ENCODE assay signal across 1 cellular context in genomic region chr2:241218131-241219029, GRCh38.
TF ChIP-seq lines count a peak whose summit lies in the region.

No MANE protein-coding gene starts in this region.

TF ChIP-seq in HepG2, 621 proteins besides CTCF, POLR2A, EP300 and RAD21 (continued from another document and continues in another):
- TF ChIP-seq CBFB (CRISPR knock-in tag; IDR thresholded peaks at IDR 0.05) (peak; percentile 64; the same call in 1 of the 2 replicates), FOXM1 (CRISPR knock-in tag; IDR thresholded peaks at IDR 0.05) (peak; percentile 72; the same call in 1 of the 2 replicates), E2F1 (CRISPR knock-in tag; IDR thresholded peaks at IDR 0.05) (0 out of 2 replicates have a peak, but pooled peaks have one; percentile 32), KAT2B (IDR thresholded peaks at IDR 0.05; ENCODE audit: borderline replicate concordance, low read depth, low read length) (no peak), HES4 (CRISPR knock-in tag; IDR thresholded peaks at IDR 0.05; ENCODE audit: borderline replicate concordance) (peak; percentile 98), ZBTB38 (CRISPR knock-in tag; IDR thresholded peaks at IDR 0.05) (peak; percentile 41; the same call in 1 of the 2 replicates), RFX1 (IDR thresholded peaks at IDR 0.05) (no peak), SP2 (CRISPR knock-in tag; IDR thresholded peaks at IDR 0.05) (no peak), ZNF362 (CRISPR knock-in tag; IDR thresholded peaks at IDR 0.05; ENCODE audit: borderline replicate concordance) (no peak), ZNF609 (CRISPR knock-in tag; IDR thresholded peaks at IDR 0.05; ENCODE audit: borderline replicate concordance) (no peak), YY1 (IDR thresholded peaks at IDR 0.05; ENCODE audit: insufficient read depth, insufficient replicate concordance, low read depth, low read length) (peak; percentile 47), ZNF616 (CRISPR knock-in tag; IDR thresholded peaks at IDR 0.05; ENCODE audit: low read depth) (peak; percentile 89), ZNF572 (CRISPR knock-in tag; IDR thresholded peaks at IDR 0.05) (no peak), LCORL (IDR thresholded peaks at IDR 0.05) (no peak), LCORL (CRISPR knock-in tag; IDR thresholded peaks at IDR 0.05) (no peak), THYN1 (CRISPR knock-in tag; IDR thresholded peaks at IDR 0.05; ENCODE audit: borderline replicate concordance, low read depth) (no peak), TAF15 (IDR thresholded peaks at IDR 0.05; ENCODE audit: low read depth, low read length, poor library complexity, severe bottlenecking) (no peak), MAFF (IDR thresholded peaks at IDR 0.05; ENCODE audit: low read depth, low read length) (no peak), ZNF879 (CRISPR knock-in tag; IDR thresholded peaks at IDR 0.05) (peak; percentile 95), CBX1 (IDR thresholded peaks at IDR 0.05; ENCODE audit: low read depth) (no peak), HNRNPK (IDR thresholded peaks at IDR 0.05; ENCODE audit: low read depth, low read length, poor library complexity, severe bottlenecking) (no peak), RFX3 (CRISPR knock-in tag; IDR thresholded peaks at IDR 0.05) (no peak), DMAP1 (CRISPR knock-in tag; IDR thresholded peaks at IDR 0.05) (no peak), TCF12 (IDR thresholded peaks at IDR 0.05) (no peak), TCF12 (CRISPR knock-in tag; IDR thresholded peaks at IDR 0.05) (no peak), KMT2B (CRISPR knock-in tag; IDR thresholded peaks at IDR 0.05) (0 out of 2 replicates have a peak, but pooled peaks have one; percentile 22), BHLHE40 (IDR thresholded peaks at IDR 0.05; ENCODE audit: low read length) (peak; percentile 84), ZNF615 (CRISPR knock-in tag; IDR thresholded peaks at IDR 0.05; ENCODE audit: borderline replicate concordance) (no peak), ATF7-NPFF (CRISPR knock-in tag; IDR thresholded peaks at IDR 0.05; ENCODE audit: low read depth) (peak; percentile 84; the same call in 1 of the 2 replicates), PTBP1 (IDR thresholded peaks at IDR 0.05; ENCODE audit: low read depth, low read length, poor library complexity, severe bottlenecking) (no peak), ZNF343 (CRISPR knock-in tag; IDR thresholded peaks at IDR 0.05) (no peak), SKI (IDR thresholded peaks at IDR 0.05; ENCODE audit: partially characterized antibody) (no peak), DPF2 (CRISPR knock-in tag; IDR thresholded peaks at IDR 0.05; ENCODE audit: borderline replicate concordance, low read depth) (no peak), CREBL2 (CRISPR knock-in tag; IDR thresholded peaks at IDR 0.05; ENCODE audit: borderline replicate concordance) (peak; percentile 95; the same call in 1 of the 2 replicates), ZSCAN29 (CRISPR knock-in tag; conservative IDR thresholded peaks at IDR 0.05) (no peak), MAFK (conservative IDR thresholded peaks at IDR 0.05 in 1 of 2, IDR thresholded peaks at IDR 0.05 in 1 of 2; ENCODE audit: low read length in 2 of 2) (no peak), ZNF30 (CRISPR knock-in tag; IDR thresholded peaks at IDR 0.05) (peak; percentile 94), MAFG (CRISPR knock-in tag; IDR thresholded peaks at IDR 0.05) (no peak), ATRX (CRISPR knock-in tag; IDR thresholded peaks at IDR 0.05; ENCODE audit: borderline replicate concordance) (no peak), ZMYM2 (CRISPR knock-in tag; IDR thresholded peaks at IDR 0.05) (no peak), ZNF274 (CRISPR knock-in tag; IDR thresholded peaks at IDR 0.05) (peak; percentile 71), ISX (CRISPR knock-in tag; conservative IDR thresholded peaks at IDR 0.05) (no peak), ZBTB42 (CRISPR knock-in tag; IDR thresholded peaks at IDR 0.05) (0 out of 2 replicates have a peak, but pooled peaks have one; percentile 18), SMAD1 (CRISPR knock-in tag; IDR thresholded peaks at IDR 0.05; ENCODE audit: borderline replicate concordance, low read depth) (no peak), MED8 (CRISPR knock-in tag; IDR thresholded peaks at IDR 0.05; ENCODE audit: insufficient replicate concordance) (peak; percentile 64), ZEB1 (IDR thresholded peaks at IDR 0.05; ENCODE audit: insufficient replicate concordance, low read depth) (no peak), ZMYM3 (CRISPR knock-in tag; IDR thresholded peaks at IDR 0.05) (no peak), RNF2 (conservative IDR thresholded peaks at IDR 0.05; ENCODE audit: low read depth) (no peak; the same call in 1 of the 2 replicates), TFDP1 (CRISPR knock-in tag; IDR thresholded peaks at IDR 0.05; ENCODE audit: borderline replicate concordance) (peak; percentile 92), PRDM10 (CRISPR knock-in tag; IDR thresholded peaks at IDR 0.05; ENCODE audit: low read depth) (no peak), ATF4 (CRISPR knock-in tag; IDR thresholded peaks at IDR 0.05) (0 out of 4 replicates have a peak, but pooled peaks of 1 of the 2 experiments have one; percentile 35), ZNF720 (CRISPR knock-in tag; IDR thresholded peaks at IDR 0.05) (peak; percentile 91; the same call in 1 of the 2 replicates), ZBTB20 (CRISPR knock-in tag; IDR thresholded peaks at IDR 0.05; ENCODE audit: borderline replicate concordance, low read depth) (no peak), RBFOX2 (IDR thresholded peaks at IDR 0.05; ENCODE audit: low read depth, low read length) (peak; percentile 49; the same call in 1 of the 2 replicates), ZNF564 (CRISPR knock-in tag; IDR thresholded peaks at IDR 0.05) (no peak), NFYC (CRISPR knock-in tag; IDR thresholded peaks at IDR 0.05) (0 out of 2 replicates have a peak, but pooled peaks have one; percentile 4), ZNF432 (CRISPR knock-in tag; IDR thresholded peaks at IDR 0.05; ENCODE audit: borderline replicate concordance) (no peak), ELF3 (CRISPR knock-in tag; IDR thresholded peaks at IDR 0.05) (peak; percentile 72), ZNF350 (CRISPR knock-in tag; IDR thresholded peaks at IDR 0.05; ENCODE audit: borderline replicate concordance, low read depth) (no peak), ZNF761 (CRISPR knock-in tag; conservative IDR thresholded peaks at IDR 0.05) (no peak), ARID2 (CRISPR knock-in tag; IDR thresholded peaks at IDR 0.05; ENCODE audit: borderline replicate concordance) (no peak; the same call in 1 of the 2 replicates), MEF2D (CRISPR knock-in tag; IDR thresholded peaks at IDR 0.05) (no peak), MNT (IDR thresholded peaks at IDR 0.05) (0 out of 2 replicates have a peak, but pooled peaks have one; percentile 10), SUZ12 (IDR thresholded peaks at IDR 0.05; ENCODE audit: low read depth, low read length) (no peak)
